In genomic region chr13:22455036-22455435, GRCh38 we compare ENCODE assay signal across 16 cellular contexts.
"Had no signal": no experiment of that assay in that cellular context is flagged by ENCODE, and none has a peak within 500 bp of the region (broad histone marks: within the 10 kb centered on the region; RNA-seq: fewer than 3 reads in every experiment).

No MANE protein-coding gene starts in this region.

- DNase-seq: activated CD4-positive, alpha-beta T cell treated with anti-CD3 and anti-CD28 coated beads for 4 hours; activated CD8-positive, alpha-beta memory T cell treated with anti-CD3 and anti-CD28 coated beads, Interleukin-2, amount 50 U/mL, for 4 hours; activated CD8-positive, alpha-beta T cell treated with anti-CD3 and anti-CD28 coated beads for 36 hours; activated gamma-delta T cell treated with Interleukin-2 at 50 U/mL for 16 hours; activated naive CD8-positive, alpha-beta T cell treated with anti-CD3 and anti-CD28 coated beads for 36 hours; activated T-cell treated with anti-CD3 and anti-CD28 coated beads, Interleukin-2, amount 50 U/mL, for 72 hours; amygdala; cortex of kidney; effector CD4-positive, alpha-beta T cell; esophagus squamous epithelium; hippocampal formation; left ventricle myocardium inferior; occipital lobe; right lobe of liver; spleen; stimulated activated naive CD8-positive, alpha-beta T cell treated with anti-CD3 and anti-CD28 coated beads, Interleukin-15, amount 100 ng/mL, for 72 hours had no signal

- H3K4me1 ChIP-seq: right lobe of liver, spleen had no signal

- H3K4me3 ChIP-seq: esophagus squamous epithelium, left ventricle myocardium inferior, right lobe of liver, spleen had no signal

- H3K36me3 ChIP-seq: esophagus squamous epithelium, left ventricle myocardium inferior, right lobe of liver, spleen had no signal

- H3K27me3 ChIP-seq: esophagus squamous epithelium, right lobe of liver, spleen had no signal

- ATAC-seq: activated CD8-positive, alpha-beta T cell treated with anti-CD3 and anti-CD28 coated beads for 36 hours; right lobe of liver; stimulated activated naive CD8-positive, alpha-beta T cell treated with anti-CD3 and anti-CD28 coated beads, Interleukin-15, amount 100 ng/mL, for 72 hours had no signal

- H3K9me3 ChIP-seq: esophagus squamous epithelium, right lobe of liver had no signal

- H3K27ac ChIP-seq: esophagus squamous epithelium, left ventricle myocardium inferior, right lobe of liver, spleen had no signal
